Comparison of ENCODE assay signal across 9 cellular contexts in genomic region chr5:115962565-115963402, GRCh38. TPM values are rescaled to one million over a fixed set of nuclear protein-coding genes. Genes with fewer than 3 reads are reported as not detected.
DNase-seq lines count a peak whose midpoint lies in the region; ATAC-seq, FAIRE-seq and TF ChIP-seq lines count a peak whose summit lies in the region.
"Had no signal": no experiment of that assay in that cellular context is flagged by ENCODE, and none has a peak within 500 bp of the region (broad histone marks: within the 10 kb centered on the region; RNA-seq: fewer than 3 reads in every experiment).

No MANE protein-coding gene starts in this region.

- no peak for TF ChIP-seq EP300 in GM12878 (IDR thresholded peaks at IDR 0.05; ENCODE audit: borderline replicate concordance in 1 of 2, control insufficient read depth in 1 of 2, low read depth in 2 of 2, low read length in 2 of 2)
- no peak for TF ChIP-seq EP300 in stomach (IDR thresholded peaks at IDR 0.05)

- RAD21 ChIA-PET in GM12878 (lab: Charles Lee; ENCODE audit: unreplicated experiment), result no interaction called here

- WGBS in GM12878 (ENCODE audit: insufficient coverage, insufficient replicate concordance, low lambda C conversion rate, missing lambda C conversion rate), result 40% methylated on average over 71 of the region's 71 CpGs
- 2 to 9% (median 4%) methylated on average over 15 to 71 of the region's 71 CpGs for WGBS in stomach, 5 donors

- H3K4me1 ChIP-seq in GM12878 (ENCODE audit: control insufficient read depth, insufficient read depth, low read length), result peaks cover 2% of the 10 kb centered on the region; the same call in 1 of the 2 replicates
- H3K4me1 ChIP-seq in stomach, result peaks cover 19 to 25% (median 22%) of the 10 kb centered on the region in 4 donors

- no peaks in the 10 kb centered on the region for H3K9me3 Mint-ChIP-seq in osteocyte (ENCODE audit: unreplicated experiment)
- H3K9me3 Mint-ChIP-seq: T-helper 1 cell treated with Interleukin-12 subunit alpha and Interleukin-12 subunit beta and Interleukin-4 antibody, amounts not matched to agents 30 μg/mL and 1 μg/mL, for 36 hours had no signal

- intact Hi-C loops in GM12878 (cut with micrococcal nuclease; ENCODE audit: unreplicated experiment), result no loop called here
- intact Hi-C loops in stomach (cut with DNase I; ENCODE audit: low total_unique reads), result no loop called here

- H3K9ac ChIP-seq in GM12878 (ENCODE audit: control insufficient read depth, insufficient read depth, low read length), result no peak overlapping the region

- H3K9me3 ChIP-seq in GM12878 (replicated peaks; ENCODE audit: control insufficient read depth, insufficient read depth, low read length), result no peaks in the 10 kb centered on the region; the same call in 1 of the 3 replicates
- H3K9me3 ChIP-seq in stomach, result no peaks in the 10 kb centered on the region

- no peak overlapping the region for H3K4me3 Mint-ChIP-seq in osteocyte (ENCODE audit: unreplicated experiment)
- H3K4me3 Mint-ChIP-seq: T-helper 1 cell treated with Interleukin-12 subunit alpha and Interleukin-12 subunit beta and Interleukin-4 antibody, amounts not matched to agents 30 μg/mL and 1 μg/mL, for 36 hours had no signal

- POLR2A ChIA-PET in GM12878 (lab: Charles Lee), result no interaction called here

- no peak overlapping the region for H3K27ac Mint-ChIP-seq in osteocyte (ENCODE audit: unreplicated experiment)
- H3K27ac Mint-ChIP-seq: T-helper 1 cell treated with Interleukin-12 subunit alpha and Interleukin-12 subunit beta and Interleukin-4 antibody, amounts not matched to agents 30 μg/mL and 1 μg/mL, for 36 hours had no signal

- H3K4me2 ChIP-seq in GM12878 (ENCODE audit: control insufficient read depth, insufficient read depth), result peak overlapping the region; percentile 61; the same call in 1 of the 2 replicates

- in situ Hi-C loops in GM12878 (cut with MboI), result no loop called here

- H3K27me3 ChIP-seq in H7 (ENCODE audit: control insufficient read depth, insufficient read depth, low read length) (peaks cover 41% of the 10 kb centered on the region; the same call in 1 of the 2 replicates), GM12878 (replicated peaks in 1 of 2; ENCODE audit: control insufficient read depth in 2 of 2, insufficient read depth in 2 of 2, low read length in 1 of 2) (peaks cover 12 to 20% of the 10 kb centered on the region in 2 experiments), stomach (peaks cover 9 to 70% (median 39%) of the 10 kb centered on the region in 3 donors)

- no peak for ATAC-seq in GM12878

- H3K36me3 ChIP-seq in H7 (replicated peaks; ENCODE audit: control insufficient read depth, insufficient read depth, low read length) (no peaks in the 10 kb centered on the region), GM12878 (ENCODE audit: control insufficient read depth in 2 of 2, insufficient read depth in 2 of 2, low read length in 1 of 2) (no peaks in the 10 kb centered on the region), stomach (no peaks in the 10 kb centered on the region)

- peak overlapping the region; percentile 33 for H2AFZ ChIP-seq in GM12878 (ENCODE audit: control insufficient read depth, low read depth, low read length)

- no peak for TF ChIP-seq POLR2A in GM12878 (IDR thresholded peaks at IDR 0.05; ENCODE audit: low read depth, low read length)
- no peak for TF ChIP-seq POLR2A in stomach (IDR thresholded peaks at IDR 0.05)

- H3K4me3 ChIP-seq in H7 (ENCODE audit: insufficient read depth, low read depth, low read length) (peak overlapping the region; percentile 34; the same call in 1 of the 2 replicates), GM12878 (peak overlapping the region; percentile 27; the same call in 1 of the 2 replicates), stomach (peak overlapping the region; percentile 33 to 56 (median 42))

- H3K27ac ChIP-seq in GM12878 (ENCODE audit: control insufficient read depth, insufficient read depth), result no peak overlapping the region
- peak overlapping the region in 1 of 5 donors; percentile 16 for H3K27ac ChIP-seq in stomach

- no peaks in the 10 kb centered on the region for H3K79me2 ChIP-seq in GM12878 (ENCODE audit: control insufficient read depth, insufficient read depth, low read length)

- no peaks in the 10 kb centered on the region for H4K20me1 ChIP-seq in GM12878 (ENCODE audit: control insufficient read depth, insufficient read depth)

- DNase-seq in H7 (peak; percentile 54), GM12878 (ENCODE audit: low read depth, low spot score) (no peak), islet precursor cell (peak; percentile 64), stomach (no peak), midbrain (lab: John Stamatoyannopoulos, UW) (no peak), dedifferentiated amniotic fluid mesenchymal stem cell (ENCODE audit: extremely low spot score) (no peak), osteocyte (ENCODE audit: extremely low spot score, unreplicated experiment) (no peak), SW480 (ENCODE audit: low spot score) (no peak)

- no peak for FAIRE-seq in GM12878 (lab: Jason Lieb, UNC)

- H3K27me3 Mint-ChIP-seq in osteocyte (ENCODE audit: unreplicated experiment), result peaks cover 6% of the 10 kb centered on the region

- no TSS peak for BruUV-seq in GM12878 (replicated peaks; lab: Mats Ljungman, UMichigan)

- CTCF ChIA-PET in GM12878 (lab: Yijun Ruan, JAX), result no interaction called here

- TF ChIP-seq RAD21 in GM12878 (IDR thresholded peaks at IDR 0.05; ENCODE audit: insufficient read depth, low read depth, low read length), result no peak

- SMC1A ChIA-PET in GM12878 (lab: Charles Lee; ENCODE audit: uncharacterized antibody, unreplicated experiment), result no interaction called here

- H3K4me1 Mint-ChIP-seq in osteocyte (ENCODE audit: unreplicated experiment), result no peaks in the 10 kb centered on the region

- TF ChIP-seq CTCF in GM12878 (IDR thresholded peaks at IDR 0.05 in 2 of 3, conservative IDR thresholded peaks at IDR 0.05 in 1 of 3; ENCODE audit: control insufficient read depth in 2 of 3, extremely low read depth in 1 of 3, insufficient read depth in 1 of 3, low read depth in 3 of 3, low read length in 3 of 3), result no peak
- TF ChIP-seq CTCF in stomach (IDR thresholded peaks at IDR 0.05), result no peak
- no peak for TF ChIP-seq CTCF in osteocyte (IDR thresholded peaks at IDR 0.05)

- H3K36me3 Mint-ChIP-seq in osteocyte (ENCODE audit: unreplicated experiment), result no peaks in the 10 kb centered on the region

TF ChIP-seq in GM12878, 131 proteins besides CTCF, POLR2A, EP300 and RAD21:
- TF ChIP-seq RCOR1 (conservative IDR thresholded peaks at IDR 0.05; ENCODE audit: low read depth, low read length), result no peak
- no peak for TF ChIP-seq POLR2AphosphoS2 (IDR thresholded peaks at IDR 0.05; ENCODE audit: low read depth, low read length)
- no peak for TF ChIP-seq SREBF2 (IDR thresholded peaks at IDR 0.05; ENCODE audit: low read length)
- no peak for TF ChIP-seq ZBTB33 (IDR thresholded peaks at IDR 0.05)
- 0 out of 2 replicates have a peak, but pooled peaks have one; percentile 8 for TF ChIP-seq EZH2 (IDR thresholded peaks at IDR 0.05; ENCODE audit: borderline replicate concordance, control insufficient read depth, low read depth, low read length)
- TF ChIP-seq MTA2 (IDR thresholded peaks at IDR 0.05; ENCODE audit: low read depth), result no peak
- TF ChIP-seq MEF2B (IDR thresholded peaks at IDR 0.05; ENCODE audit: partially characterized antibody, poor library complexity, severe bottlenecking), result no peak

RNA-seq across cellular contexts. Expression of gene LVRN, which starts 0.5 kb away (rescaled TPM):
- total RNA-seq in H7 (2014; rRNA removed; shearing (Covaris generic)), result 0.15 and 1.2 TPM in 2 replicates
- total RNA-seq in GM12878 (2013; cell fraction: nucleolus; rRNA removed), result 2.9 and 3.7 TPM in 2 replicates
- total RNA-seq in GM12878 (2014; rRNA removed), result 0.11 TPM in 1 of 2 replicates, not detected in the other
- total RNA-seq in GM12878 (2014; rRNA removed; fragmentation: Illumina TruSeq; extraction: Trizol), result 0.04 TPM in 1 of 2 replicates, not detected in the other
- not detected in 2 replicates for total RNA-seq in GM12878 (2021)
- polyA plus RNA-seq in GM12878 (2011; ENCODE audit: low read depth), result 0.07 TPM
- 0.87 and 1.5 TPM in 2 replicates for polyA plus RNA-seq in GM12878 (2011; rRNA removed)
- 0.06 and 0.08 TPM in 2 replicates for polyA plus RNA-seq in GM12878 (2011; cell fraction: cytosol; rRNA removed)
- polyA plus RNA-seq in GM12878 (2011; cell fraction: nucleus; rRNA removed), result 1.1 and 2.9 TPM in 2 replicates
- polyA plus RNA-seq in GM12878 (2012), result 0.23 and 0.52 TPM in 2 replicates
- 0.10 and 0.11 TPM in 2 replicates for polyA plus RNA-seq in GM12878 (2014; fragmentation: Illumina TruSeq; extraction: Trizol)
- under 1 TPM in 1 of 2 experiments, not detected in 1; 0.09 TPM for polyA plus RNA-seq in GM12878 (2014; fragmentation: Nextera tagmentation; extraction: Ambion mirVana)
- polyA plus RNA-seq in GM12878 (2014; rRNA removed), result not detected in 2 replicates
- under 1 TPM in 1 of 2 experiments, not detected in 1; 0.30 TPM for polyA plus RNA-seq in GM12878 (2016; fragmentation: Nextera tagmentation; extraction: Ambion mirVana)
- polyA minus RNA-seq in GM12878 (2011; rRNA and poly(A)+ RNA removed), result 0.21 and 0.44 TPM in 2 replicates
- 0.31 TPM in 1 of 2 replicates, not detected in the other for polyA minus RNA-seq in GM12878 (2011; cell fraction: cytosol; rRNA and poly(A)+ RNA removed)
- polyA minus RNA-seq in GM12878 (2011; cell fraction: nucleus; rRNA and poly(A)+ RNA removed), result 0.97 and 1.1 TPM in 2 replicates
- total RNA-seq in stomach, result 1 to 10 TPM in 1 of 5 donors, under 1 TPM in 1, not detected in 3; 0.58 to 1.3 TPM
- polyA plus RNA-seq in stomach, result under 1 TPM in 2 of 3 donors, not detected in 1; 0.06 to 0.13 TPM
- 0.40 and 0.68 TPM in 2 replicates for total RNA-seq in osteocyte

Comparison
In these comparisons a context has a peak if more than half of its experiments do, and no peak if none do; other contexts are left out.
1. DNase-seq: peak in H7 (single experiment) and islet precursor cell (single experiment); none in GM12878 (single experiment), stomach (single experiment), midbrain (single experiment), dedifferentiated amniotic fluid mesenchymal stem cell (single experiment), osteocyte (single experiment) and SW480 (single experiment).
2. Peak in every context shown above with its lines, with median percentiles within 50 percentile points of each other: H3K4me3 ChIP-seq.